ENCODE assay signal across 16 cellular contexts in genomic region chr2:129756276-129756675, GRCh38.
"Had no signal": no experiment of that assay in that cellular context is flagged by ENCODE, and none has a peak within 500 bp of the region (broad histone marks: within the 10 kb centered on the region; RNA-seq: fewer than 3 reads in every experiment).

No MANE protein-coding gene starts in this region.

- ATAC-seq: naive thymus-derived CD8-positive, alpha-beta T cell; pancreas; right cardiac atrium; sciatic nerve; stimulated activated effector memory CD8-positive, alpha-beta T cell treated with anti-CD3 and anti-CD28 coated beads, Interleukin-12 subunit alpha, Interleukin-12 subunit beta, amount 100 ng/mL, for 72 hours had no signal

- DNase-seq: hypothalamus; immature natural killer cell; left ventricle myocardium inferior; mesendoderm; naive thymus-derived CD8-positive, alpha-beta T cell; pancreas; posterior cingulate gyrus; retina; right cardiac atrium; stimulated activated CD4-positive, alpha-beta T cell treated with anti-CD3 and anti-CD28 coated beads, Interleukin-4, amount 100 ng/mL, for 24 hours; stimulated activated naive CD4-positive, alpha-beta T cell; uterus had no signal

- H3K4me1 Mint-ChIP-seq: immature natural killer cell; stimulated activated effector memory CD8-positive, alpha-beta T cell treated with anti-CD3 and anti-CD28 coated beads, Interleukin-12 subunit alpha, Interleukin-12 subunit beta, amount 100 ng/mL, for 72 hours had no signal

- H3K36me3 Mint-ChIP-seq: immature natural killer cell; naive thymus-derived CD8-positive, alpha-beta T cell; stimulated activated effector memory CD8-positive, alpha-beta T cell treated with anti-CD3 and anti-CD28 coated beads, Interleukin-12 subunit alpha, Interleukin-12 subunit beta, amount 100 ng/mL, for 72 hours; type B pancreatic cell had no signal

- H3K27ac Mint-ChIP-seq: immature natural killer cell; naive thymus-derived CD8-positive, alpha-beta T cell; stimulated activated effector memory CD8-positive, alpha-beta T cell treated with anti-CD3 and anti-CD28 coated beads, Interleukin-12 subunit alpha, Interleukin-12 subunit beta, amount 100 ng/mL, for 72 hours; stimulated activated naive CD8-positive, alpha-beta T cell treated with anti-CD3 and anti-CD28 coated beads, Interleukin-15, Interleukin-2, amounts not matched to agents 100 ng/mL and 50 ng/mL, for 24 hours; type B pancreatic cell had no signal

- H3K4me3 Mint-ChIP-seq: immature natural killer cell; naive thymus-derived CD8-positive, alpha-beta T cell; stimulated activated effector memory CD8-positive, alpha-beta T cell treated with anti-CD3 and anti-CD28 coated beads, Interleukin-12 subunit alpha, Interleukin-12 subunit beta, amount 100 ng/mL, for 72 hours; stimulated activated naive CD8-positive, alpha-beta T cell treated with anti-CD3 and anti-CD28 coated beads, Interleukin-15, Interleukin-2, amounts not matched to agents 100 ng/mL and 50 ng/mL, for 24 hours; type B pancreatic cell had no signal

- H3K9me3 Mint-ChIP-seq: immature natural killer cell; naive thymus-derived CD8-positive, alpha-beta T cell; stimulated activated effector memory CD8-positive, alpha-beta T cell treated with anti-CD3 and anti-CD28 coated beads, Interleukin-12 subunit alpha, Interleukin-12 subunit beta, amount 100 ng/mL, for 72 hours; stimulated activated naive CD8-positive, alpha-beta T cell treated with anti-CD3 and anti-CD28 coated beads, Interleukin-15, Interleukin-2, amounts not matched to agents 100 ng/mL and 50 ng/mL, for 24 hours; type B pancreatic cell had no signal
